ENCODE assay signal across 5 cellular contexts in the genomic region with DNA sequence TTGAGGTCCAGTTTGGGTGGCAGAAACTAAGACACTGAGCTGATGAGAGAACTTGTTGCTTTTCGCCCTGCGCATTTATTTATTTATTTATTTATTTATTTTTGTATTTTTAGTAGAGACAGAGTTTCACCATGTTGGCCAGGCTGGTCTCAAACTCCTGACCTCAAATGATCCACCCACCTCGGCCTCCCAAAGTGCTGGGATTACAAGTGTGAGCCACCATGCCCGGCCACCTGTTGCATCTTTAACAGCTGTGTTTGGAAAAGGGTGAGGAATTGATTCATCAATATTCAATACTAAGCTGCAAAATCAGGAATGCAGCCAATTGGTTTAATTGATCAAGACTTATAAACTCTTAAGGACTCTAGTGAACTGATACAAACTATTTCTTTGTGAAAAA. TPM values are rescaled to one million over a fixed set of nuclear protein-coding genes. Genes with fewer than 3 reads are reported as not detected.
DNase-seq lines count a peak whose midpoint lies in the region; ATAC-seq and TF ChIP-seq lines count a peak whose summit lies in the region.
"Not testable (repeated sequence)": the region's sequence is repeated elsewhere in the genome, so short reads cannot be mapped to it uniquely, and the experiment has no call there.

No MANE protein-coding gene starts in this region.

- POLR2A ChIA-PET in MCF 10A (lab: Yijun Ruan, JAX) = interaction anchor here (0.8 kb wide), 1 partner anchor 28 kb away, joined by 3 read pairs; no protein-coding TSS in a partner anchor

- TSS peak; percentile 4 for BruUV-seq in MCF 10A (replicated peaks; lab: Mats Ljungman, UMichigan)

- H3K36me3 Mint-ChIP-seq in MCF 10A (ENCODE audit: insufficient read depth, unreplicated experiment) = peaks cover 49% of the 10 kb centered on the region

- intact Hi-C loops in MCF 10A (cut with micrococcal nuclease) = not testable (repeated sequence)

- peaks cover 0 to 20% of the 10 kb centered on the region in 2 donors for H3K4me1 ChIP-seq in right atrium auricular region
- H3K4me1 ChIP-seq in rectal smooth muscle tissue (ENCODE audit: control insufficient read depth, insufficient read depth, low read length) = peaks cover 11% of the 10 kb centered on the region
- peaks cover 9 to 33% of the 10 kb centered on the region in 2 donors for H3K4me1 ChIP-seq in thoracic aorta (ENCODE audit: control insufficient read depth in 1 of 2, low read depth in 2 of 2)

- not testable (repeated sequence) for H3K27me3 Mint-ChIP-seq in MCF 10A (ENCODE audit: insufficient read depth, unreplicated experiment)

- H3K9me3 ChIP-seq in right atrium auricular region, thoracic aorta: not testable (repeated sequence)

- CTCF ChIA-PET in MCF 10A (lab: Yijun Ruan, JAX) = interaction anchor here (0.6 to 1.6 kb wide), 3 partner anchors 17 to 145 kb away, joined by 3 read pairs; no protein-coding TSS in a partner anchor

- not testable (repeated sequence) for ATAC-seq in thoracic aorta (ENCODE audit: insufficient number of reproducible peaks, low FRiP score, low read depth)

- H3K36me3 ChIP-seq in right atrium auricular region = peaks cover 43% of the 10 kb centered on the region
- H3K36me3 ChIP-seq in rectal smooth muscle tissue (ENCODE audit: control insufficient read depth, insufficient read depth, low read length) = peaks cover 18% of the 10 kb centered on the region
- H3K36me3 ChIP-seq in thoracic aorta = peaks cover 18% of the 10 kb centered on the region

- not testable (repeated sequence) for H3K27me3 ChIP-seq in right atrium auricular region; rectal smooth muscle tissue (ENCODE audit: control insufficient read depth, insufficient read depth, low read length); thoracic aorta (replicated peaks; ENCODE audit: insufficient read depth)

- not testable (repeated sequence) for H3K4me3 Mint-ChIP-seq in MCF 10A (ENCODE audit: unreplicated experiment)

- H3K9ac ChIP-seq in rectal smooth muscle tissue (ENCODE audit: low read length) = not testable (repeated sequence)

- H3K27ac ChIP-seq in right atrium auricular region = peak overlapping the region; percentile 3 to 12
- peak overlapping the region; percentile 35 for H3K27ac ChIP-seq in rectal smooth muscle tissue (ENCODE audit: low read depth, low read length)
- peak overlapping the region; percentile 1 for H3K27ac ChIP-seq in thoracic aorta

- H3K4me1 Mint-ChIP-seq in MCF 10A (ENCODE audit: insufficient read depth, unreplicated experiment) = not testable (repeated sequence)

- H3K4me3 ChIP-seq in right atrium auricular region; rectal smooth muscle tissue (ENCODE audit: low read length); thoracic aorta: not testable (repeated sequence)

- TF ChIP-seq CTCF in MCF 10A (IDR thresholded peaks at IDR 0.05; ENCODE audit: unreplicated experiment); right atrium auricular region (IDR thresholded peaks at IDR 0.05); thoracic aorta (IDR thresholded peaks at IDR 0.05): not testable (repeated sequence)

- not testable (repeated sequence) for H3K9me3 Mint-ChIP-seq in MCF 10A (ENCODE audit: unreplicated experiment)

- DNase-seq in NCI-H82 (lab: John Stamatoyannopoulos, UW) = peak; percentile 50
- not testable (repeated sequence) for DNase-seq in MCF 10A (ENCODE audit: unreplicated experiment); right atrium auricular region (ENCODE audit: low spot score); thoracic aorta (ENCODE audit: low spot score)

- not testable (repeated sequence) for H3K27ac Mint-ChIP-seq in MCF 10A (ENCODE audit: low read depth, unreplicated experiment)

RNA-seq across cellular contexts. Expression of a gene that starts 24.4 kb away (rescaled TPM):
- total RNA-seq in MCF 10A (2022) (0.86 and 1.2 TPM in 2 replicates), right atrium auricular region (1 to 10 TPM; 3.7 to 7.7 TPM), thoracic aorta (10 to 100 TPM; 14.3 to 17.3 TPM)
